23 cellular contexts compared by ENCODE assay signal in the genomic region with DNA sequence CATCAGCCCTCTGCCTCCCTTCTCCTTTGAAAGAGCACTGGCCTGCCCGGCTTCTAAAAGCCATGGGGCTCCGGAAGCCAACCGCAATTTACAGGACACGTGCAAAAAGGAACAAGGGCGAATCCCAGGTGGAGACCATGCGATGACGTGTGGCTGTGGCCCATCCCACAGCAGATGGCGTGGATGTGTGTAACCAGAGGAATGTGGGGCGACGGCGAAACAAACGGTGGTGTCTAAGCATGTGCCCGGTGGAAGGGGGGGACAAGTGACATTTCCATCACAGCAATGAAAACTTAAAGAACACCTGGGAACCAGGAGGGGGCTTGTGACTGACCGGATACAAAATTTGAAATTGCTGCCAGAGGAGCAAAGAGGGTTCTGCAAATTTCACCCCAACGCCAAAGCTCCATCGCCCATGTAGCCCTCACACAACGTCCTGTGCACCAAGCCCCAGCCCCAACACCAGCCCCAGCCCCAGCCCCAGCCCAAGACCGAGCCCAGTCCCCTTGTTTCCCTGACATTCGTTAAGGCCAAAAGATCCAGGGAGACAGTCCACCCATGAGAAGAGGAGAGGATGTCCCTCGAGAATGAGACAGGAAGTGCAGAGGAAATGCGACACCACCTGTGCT.
"Had no signal": no experiment of that assay in that cellular context is flagged by ENCODE, and none has a peak within 500 bp of the region (broad histone marks: within the 10 kb centered on the region; RNA-seq: fewer than 3 reads in every experiment).

No MANE protein-coding gene starts in this region.

- DNase-seq: activated CD4-positive, alpha-beta memory T cell treated with anti-CD3 and anti-CD28 coated beads, Interleukin-2, amount 10 ng/mL, durations not matched to agents 7 days and 5 days; activated CD4-positive, alpha-beta T cell treated with anti-CD3 and anti-CD28 coated beads, Interleukin-2, amount 10 ng/mL, durations not matched to agents 24 days and 14 days; activated CD8-positive, alpha-beta memory T cell treated with anti-CD3 and anti-CD28 coated beads, Interleukin-2, amount 10 ng/mL, durations not matched to agents 7 days and 5 days; activated gamma-delta T cell treated with Interleukin-2 at 50 U/mL for 16 hours; aorta; caudate nucleus; effector memory CD8-positive, alpha-beta T cell; glutamatergic neuron; left ventricle myocardium superior; stimulated activated CD4-positive, alpha-beta T cell treated with anti-CD3 and anti-CD28 coated beads, Interleukin-4, amount 100 ng/mL, for 24 hours; stimulated activated naive CD4-positive, alpha-beta T cell treated with Interleukin-2 at 50 U/mL for 16 hours had no signal

- H3K9me3 ChIP-seq: esophagus muscularis mucosa, prostate gland, thoracic aorta had no signal

- H3K27ac ChIP-seq: esophagus muscularis mucosa, hepatocyte, prostate gland, thoracic aorta, VCaP had no signal

- H3K9me3 Mint-ChIP-seq: activated CD4-positive, alpha-beta memory T cell treated with anti-CD3 and anti-CD28 coated beads, Interleukin-2, amount 10 ng/mL, durations not matched to agents 7 days and 5 days; activated CD4-positive, alpha-beta T cell treated with anti-CD3 and anti-CD28 coated beads, Interleukin-2, amount 10 ng/mL, durations not matched to agents 24 days and 14 days; activated naive CD4-positive, alpha-beta T cell treated with anti-CD3 and anti-CD28 coated beads, Interleukin-2, amount 50 U/mL, for 24 hours; effector memory CD8-positive, alpha-beta T cell; T-helper 2 cell treated with Interferon-gamma antibody and Interleukin-4, amounts not matched to agents 5 μg/mL and 100 μg/mL, for 36 hours; type B pancreatic cell had no signal

- ATAC-seq: activated CD4-positive, CD25-positive, alpha-beta regulatory T cell treated with anti-CD3 and anti-CD28 coated beads, Interleukin-2, amount 50 U/mL, for 24 hours; activated CD8-positive, alpha-beta memory T cell treated with anti-CD3 and anti-CD28 coated beads, Interleukin-2, amount 10 ng/mL, durations not matched to agents 7 days and 5 days; effector memory CD8-positive, alpha-beta T cell; left ventricle myocardium superior had no signal

- H3K4me1 ChIP-seq: prostate gland had no signal

- H3K27me3 ChIP-seq: dorsolateral prefrontal cortex had no signal

- H3K36me3 ChIP-seq: esophagus muscularis mucosa, prostate gland, thoracic aorta had no signal

- H3K27ac Mint-ChIP-seq: activated CD4-positive, alpha-beta memory T cell treated with anti-CD3 and anti-CD28 coated beads, Interleukin-2, amount 10 ng/mL, durations not matched to agents 7 days and 5 days; activated CD4-positive, alpha-beta T cell treated with anti-CD3 and anti-CD28 coated beads, Interleukin-2, amount 10 ng/mL, durations not matched to agents 24 days and 14 days; activated CD8-positive, alpha-beta memory T cell treated with anti-CD3 and anti-CD28 coated beads, Interleukin-2, amount 10 ng/mL, durations not matched to agents 7 days and 5 days; activated naive CD4-positive, alpha-beta T cell treated with anti-CD3 and anti-CD28 coated beads, Interleukin-2, amount 50 U/mL, for 24 hours; brain; effector memory CD8-positive, alpha-beta T cell; memory B cell; T-helper 2 cell treated with Interferon-gamma antibody and Interleukin-4, amounts not matched to agents 5 μg/mL and 100 μg/mL, for 36 hours; type B pancreatic cell had no signal

- H3K36me3 Mint-ChIP-seq: activated CD8-positive, alpha-beta memory T cell treated with anti-CD3 and anti-CD28 coated beads, Interleukin-2, amount 10 ng/mL, durations not matched to agents 7 days and 5 days; type B pancreatic cell had no signal

- H3K4me3 ChIP-seq: esophagus muscularis mucosa, hepatocyte, prostate gland, thoracic aorta had no signal

- H3K4me3 Mint-ChIP-seq: activated CD4-positive, alpha-beta memory T cell treated with anti-CD3 and anti-CD28 coated beads, Interleukin-2, amount 10 ng/mL, durations not matched to agents 7 days and 5 days; activated CD4-positive, alpha-beta T cell treated with anti-CD3 and anti-CD28 coated beads, Interleukin-2, amount 10 ng/mL, durations not matched to agents 24 days and 14 days; activated CD8-positive, alpha-beta memory T cell treated with anti-CD3 and anti-CD28 coated beads, Interleukin-2, amount 10 ng/mL, durations not matched to agents 7 days and 5 days; activated naive CD4-positive, alpha-beta T cell treated with anti-CD3 and anti-CD28 coated beads, Interleukin-2, amount 50 U/mL, for 24 hours; memory B cell had no signal
